ENCODE assay signal across 8 cellular contexts in genomic region chr1:93177991-93178390, GRCh38. TPM values are rescaled to one million over a fixed set of nuclear protein-coding genes. Genes with fewer than 3 reads are reported as not detected.
DNase-seq lines count a peak whose midpoint lies in the region; ATAC-seq, FAIRE-seq and TF ChIP-seq lines count a peak whose summit lies in the region.

No MANE protein-coding gene starts in this region.

- peaks cover 53% of the 10 kb centered on the region for H3K4me1 Mint-ChIP-seq in activated naive CD4-positive, alpha-beta T cell treated with anti-CD3 and anti-CD28 coated beads, Interleukin-2, amount 10 ng/mL, durations not matched to agents 7 days and 5 days
- H3K4me1 Mint-ChIP-seq in activated T-helper 1 cell treated with anti-CD3 and anti-CD28 coated beads, Interleukin-12 subunit alpha, Interleukin-12 subunit beta, Interleukin-2, Interleukin-4 antibody, amounts not matched to agents 30 ng/mL and 10 ng/mL and 1 ng/mL, durations not matched to agents 14 hours and 24 hours and 36 hours (ENCODE audit: low read depth), result peaks cover 56% of the 10 kb centered on the region

- 41 to 42% methylated on average over 4 of the region's 4 CpGs for WGBS in upper lobe of left lung, 2 donors

- TF ChIP-seq CTCF in kidney (IDR thresholded peaks at IDR 0.05; ENCODE audit: borderline replicate concordance, extremely low read depth, insufficient read depth), result no peak
- TF ChIP-seq CTCF in upper lobe of left lung (IDR thresholded peaks at IDR 0.05), result no peak

- peaks cover 35% of the 10 kb centered on the region for H3K36me3 Mint-ChIP-seq in activated naive CD4-positive, alpha-beta T cell treated with anti-CD3 and anti-CD28 coated beads, Interleukin-2, amount 10 ng/mL, durations not matched to agents 7 days and 5 days
- H3K36me3 Mint-ChIP-seq in activated T-helper 1 cell treated with anti-CD3 and anti-CD28 coated beads, Interleukin-12 subunit alpha, Interleukin-12 subunit beta, Interleukin-2, Interleukin-4 antibody, amounts not matched to agents 30 ng/mL and 10 ng/mL and 1 ng/mL, durations not matched to agents 14 hours and 24 hours and 36 hours (ENCODE audit: low read depth), result peaks cover 23% of the 10 kb centered on the region

- no peaks in the 10 kb centered on the region for H3K9me3 ChIP-seq in kidney (ENCODE audit: control insufficient read depth in 1 of 2, low read length in 2 of 2)
- no peaks in the 10 kb centered on the region for H3K9me3 ChIP-seq in upper lobe of left lung

- H3K4me3 Mint-ChIP-seq in activated naive CD4-positive, alpha-beta T cell treated with anti-CD3 and anti-CD28 coated beads, Interleukin-2, amount 10 ng/mL, durations not matched to agents 7 days and 5 days, result peak overlapping the region; percentile 87
- H3K4me3 Mint-ChIP-seq in activated T-helper 1 cell treated with anti-CD3 and anti-CD28 coated beads, Interleukin-12 subunit alpha, Interleukin-12 subunit beta, Interleukin-2, Interleukin-4 antibody, amounts not matched to agents 30 ng/mL and 10 ng/mL and 1 ng/mL, durations not matched to agents 14 hours and 24 hours and 36 hours, result peak overlapping the region; percentile 93

- FAIRE-seq in kidney (lab: Jason Lieb, UNC), result no peak

- no peak overlapping the region for H3K27ac ChIP-seq in kidney (ENCODE audit: low read depth in 2 of 2, low read length in 2 of 2)
- peak overlapping the region in 1 of 4 donors; percentile 17 for H3K27ac ChIP-seq in upper lobe of left lung

- H3K27me3 ChIP-seq in upper lobe of left lung, result no peaks in the 10 kb centered on the region

- H3K36me3 ChIP-seq in kidney (ENCODE audit: control insufficient read depth in 1 of 2, insufficient read depth in 2 of 2, low read length in 2 of 2) (no peaks in the 10 kb centered on the region), upper lobe of left lung (peaks cover 0 to 13% (median 0%) of the 10 kb centered on the region in 4 donors)

- TF ChIP-seq POLR2A in upper lobe of left lung (IDR thresholded peaks at IDR 0.05), result no peak

- H3K4me3 ChIP-seq in kidney (ENCODE audit: low read length in 2 of 2), result peak overlapping the region; percentile 85 to 94
- peak overlapping the region; percentile 2 to 87 (median 74) for H3K4me3 ChIP-seq in upper lobe of left lung

- peaks cover 3% of the 10 kb centered on the region for H3K9me3 Mint-ChIP-seq in activated naive CD4-positive, alpha-beta T cell treated with anti-CD3 and anti-CD28 coated beads, Interleukin-2, amount 10 ng/mL, durations not matched to agents 7 days and 5 days
- peaks cover 3% of the 10 kb centered on the region for H3K9me3 Mint-ChIP-seq in activated T-helper 1 cell treated with anti-CD3 and anti-CD28 coated beads, Interleukin-12 subunit alpha, Interleukin-12 subunit beta, Interleukin-2, Interleukin-4 antibody, amounts not matched to agents 30 ng/mL and 10 ng/mL and 1 ng/mL, durations not matched to agents 14 hours and 24 hours and 36 hours

- peak overlapping the region; percentile 17 to 24 for H3K9ac ChIP-seq in kidney (ENCODE audit: low read length in 2 of 2)

- no peak for TF ChIP-seq EP300 in upper lobe of left lung (IDR thresholded peaks at IDR 0.05)

- ATAC-seq in upper lobe of left lung (ENCODE audit: low FRiP score in 2 of 2) (no peak), HG03039 (IDR thresholded peaks at IDR 0.05; ENCODE audit: unreplicated experiment) (no peak)

- intact Hi-C loops in activated T-helper 1 cell treated with anti-CD3 and anti-CD28 coated beads, Interleukin-12 subunit alpha, Interleukin-12 subunit beta, Interleukin-2, Interleukin-4 antibody, amounts not matched to agents 30 ng/mL and 10 ng/mL and 1 ng/mL, durations not matched to agents 14 hours and 24 hours and 36 hours (cut with micrococcal nuclease), result no loop called here
- intact Hi-C loops in kidney (cut with DNase I), result no loop called here

- peak overlapping the region; percentile 99 for H3K27ac Mint-ChIP-seq in activated naive CD4-positive, alpha-beta T cell treated with anti-CD3 and anti-CD28 coated beads, Interleukin-2, amount 10 ng/mL, durations not matched to agents 7 days and 5 days
- peak overlapping the region; percentile 64 for H3K27ac Mint-ChIP-seq in activated T-helper 1 cell treated with anti-CD3 and anti-CD28 coated beads, Interleukin-12 subunit alpha, Interleukin-12 subunit beta, Interleukin-2, Interleukin-4 antibody, amounts not matched to agents 30 ng/mL and 10 ng/mL and 1 ng/mL, durations not matched to agents 14 hours and 24 hours and 36 hours

- H3K4me1 ChIP-seq in kidney (ENCODE audit: control insufficient read depth in 1 of 2, insufficient read depth in 1 of 2, low read depth in 1 of 2, low read length in 2 of 2), result peaks cover 0 to 16% of the 10 kb centered on the region in 2 donors
- H3K4me1 ChIP-seq in upper lobe of left lung, result peaks cover 14 to 33% (median 20%) of the 10 kb centered on the region in 4 donors

- H3K27me3 Mint-ChIP-seq in activated naive CD4-positive, alpha-beta T cell treated with anti-CD3 and anti-CD28 coated beads, Interleukin-2, amount 10 ng/mL, durations not matched to agents 7 days and 5 days, result no peaks in the 10 kb centered on the region
- H3K27me3 Mint-ChIP-seq in activated T-helper 1 cell treated with anti-CD3 and anti-CD28 coated beads, Interleukin-12 subunit alpha, Interleukin-12 subunit beta, Interleukin-2, Interleukin-4 antibody, amounts not matched to agents 30 ng/mL and 10 ng/mL and 1 ng/mL, durations not matched to agents 14 hours and 24 hours and 36 hours (ENCODE audit: insufficient read depth), result no peaks in the 10 kb centered on the region

- CTCF ChIA-PET in activated naive CD4-positive, alpha-beta T cell treated with anti-CD3 and anti-CD28 coated beads, Interleukin-2, amount 10 ng/mL, durations not matched to agents 7 days and 5 days (lab: Charles Lee), result no interaction called here

- DNase-seq in activated naive CD4-positive, alpha-beta T cell treated with anti-CD3 and anti-CD28 coated beads, Interleukin-2, amount 10 ng/mL, durations not matched to agents 7 days and 5 days, result no peak
- no peak for DNase-seq in activated naive CD4-positive, alpha-beta T cell treated with anti-CD3 and anti-CD28 coated beads, Interleukin-2, amount 50 U/mL, for 16 hours
- no peak for DNase-seq in activated T-helper 1 cell treated with anti-CD3 and anti-CD28 coated beads, Interleukin-12 subunit alpha, Interleukin-12 subunit beta, Interleukin-2, Interleukin-4 antibody, amounts not matched to agents 30 ng/mL and 10 ng/mL and 1 ng/mL, durations not matched to agents 14 hours and 24 hours and 36 hours (ENCODE audit: low spot score)
- DNase-seq in kidney (no peak), upper lobe of left lung (no peak), NCI-H1930 (lab: John Stamatoyannopoulos, UW) (no peak), midbrain (lab: John Stamatoyannopoulos, UW) (no peak)

RNA-seq across cellular contexts. Expression of gene TMED5, which starts 2.2 kb away (rescaled TPM):
- 46.7 and 48.7 TPM in 2 replicates for total RNA-seq in activated T-helper 1 cell treated with anti-CD3 and anti-CD28 coated beads, Interleukin-12 subunit alpha, Interleukin-12 subunit beta, Interleukin-2, Interleukin-4 antibody, amounts not matched to agents 30 ng/mL and 10 ng/mL and 1 ng/mL, durations not matched to agents 14 hours and 24 hours and 36 hours
- 55.2 TPM for total RNA-seq in kidney
- polyA plus RNA-seq in kidney (ENCODE audit: insufficient read depth, low read depth, low replicate concordance), result 45.3 TPM
- 100 to 1,000 TPM in 1 of 6 donors, 10 to 100 TPM in 5; 40.3 to 137 (median 85.9) TPM for total RNA-seq in upper lobe of left lung

RNA-seq across cellular contexts. Expression of gene CCDC18, which starts 2.5 kb away (rescaled TPM):
- total RNA-seq in activated T-helper 1 cell treated with anti-CD3 and anti-CD28 coated beads, Interleukin-12 subunit alpha, Interleukin-12 subunit beta, Interleukin-2, Interleukin-4 antibody, amounts not matched to agents 30 ng/mL and 10 ng/mL and 1 ng/mL, durations not matched to agents 14 hours and 24 hours and 36 hours, result 11.6 and 17.1 TPM in 2 replicates
- total RNA-seq in kidney (3.9 TPM), upper lobe of left lung (10 to 100 TPM in 1 of 6 donors, 1 to 10 TPM in 5; 4.1 to 14.1 (median 6.4) TPM)
- polyA plus RNA-seq in kidney (ENCODE audit: insufficient read depth, low read depth, low replicate concordance), result 1.2 TPM
